17 cellular contexts compared by ENCODE assay signal in genomic region chr19:39193785-39194184, GRCh38. TPM values are rescaled to one million over a fixed set of nuclear protein-coding genes. Genes with fewer than 3 reads are reported as not detected.
A peak's percentile ranks its signal among the peaks of the same experiment; 100 is the strongest.
DNase-seq lines count a peak whose midpoint lies in the region; ATAC-seq and TF ChIP-seq lines count a peak whose summit lies in the region.
"Had no signal": no experiment of that assay in that cellular context is flagged by ENCODE, and none has a peak within 500 bp of the region (broad histone marks: within the 10 kb centered on the region; RNA-seq: fewer than 3 reads in every experiment).

No MANE protein-coding gene starts in this region.

- ATAC-seq in Right ventricle myocardium inferior: peak; percentile 56
- ATAC-seq in esophagus mucosa: peak; percentile 43
- ATAC-seq in mucosa of descending colon: peak; percentile 74
- peak; percentile 72 for ATAC-seq in upper lobe of right lung
- ATAC-seq in GM21825 (IDR thresholded peaks at IDR 0.05; ENCODE audit: unreplicated experiment): no peak

- no peaks in the 10 kb centered on the region for H3K9me3 ChIP-seq in left ventricle myocardium inferior (replicated peaks)
- no peaks in the 10 kb centered on the region for H3K9me3 ChIP-seq in mucosa of descending colon
- H3K9me3 ChIP-seq in upper lobe of right lung: no peaks in the 10 kb centered on the region

- H3K27ac ChIP-seq in left ventricle myocardium inferior (replicated peaks) (no peak overlapping the region), upper lobe of right lung (no peak overlapping the region)
- H3K27ac ChIP-seq: WERI-Rb-1 had no signal

- DNase-seq in Right ventricle myocardium inferior (ENCODE audit: missing footprints) (no peak), left ventricle myocardium inferior (no peak), mucosa of descending colon (no peak), upper lobe of right lung (no peak), T-helper 9 cell (no peak), hypothalamus (lab: John Stamatoyannopoulos, UW) (no peak)
- DNase-seq: amniotic stem cell, naive B cell, NCI-H2081, NCI-H526 treated with DMSO at 0.1 percent for 48 hours, OCI-M1, substantia nigra, WERI-Rb-1 had no signal

- H3K4me1 ChIP-seq in left ventricle myocardium inferior (peaks cover 5% of the 10 kb centered on the region), mucosa of descending colon (ENCODE audit: low read depth) (no peaks in the 10 kb centered on the region), upper lobe of right lung (peaks cover 7% of the 10 kb centered on the region)

- no peaks in the 10 kb centered on the region for H3K36me3 ChIP-seq in left ventricle myocardium inferior
- no peaks in the 10 kb centered on the region for H3K36me3 ChIP-seq in mucosa of descending colon (ENCODE audit: low read depth)
- H3K36me3 ChIP-seq in upper lobe of right lung: no peaks in the 10 kb centered on the region
- H3K36me3 ChIP-seq: WERI-Rb-1 had no signal

- H3K4me3 ChIP-seq in left ventricle myocardium inferior (no peak overlapping the region), mucosa of descending colon (no peak overlapping the region), upper lobe of right lung (no peak overlapping the region)

- H3K27me3 ChIP-seq in left ventricle myocardium inferior (ENCODE audit: low read depth) (peaks cover 97% of the 10 kb centered on the region), upper lobe of right lung (peaks cover 44% of the 10 kb centered on the region)

- intact Hi-C loops in Right ventricle myocardium inferior (cut with DNase I): no loop called here
- intact Hi-C loops in left ventricle myocardium inferior (cut with micrococcal nuclease): no loop called here
- intact Hi-C loops in mucosa of descending colon (cut with DNase I, micrococcal nuclease): no loop called here
- intact Hi-C loops in upper lobe of right lung (cut with DNase I): no loop called here

- no peak for TF ChIP-seq CTCF in left ventricle myocardium inferior (IDR thresholded peaks at IDR 0.05; ENCODE audit: borderline replicate concordance)
- TF ChIP-seq CTCF in mucosa of descending colon (IDR thresholded peaks at IDR 0.05): no peak
- no peak for TF ChIP-seq CTCF in upper lobe of right lung (IDR thresholded peaks at IDR 0.05)

RNA-seq across cellular contexts. Expression of gene NCCRP1, which starts 3.0 kb away (rescaled TPM):
- total RNA-seq in Right ventricle myocardium inferior: not detected
- not detected for total RNA-seq in left ventricle myocardium inferior
- 298 TPM for total RNA-seq in esophagus mucosa
- total RNA-seq in mucosa of descending colon: under 1 TPM in 1 of 3 donors, not detected in 2; 0.14 TPM
- 0.46 TPM for total RNA-seq in upper lobe of right lung
- total RNA-seq: A172, cerebellum had no signal

RNA-seq across cellular contexts. Expression of gene SYCN, which starts 10.3 kb away (rescaled TPM):
- total RNA-seq in Right ventricle myocardium inferior (not detected), left ventricle myocardium inferior (not detected), esophagus mucosa (not detected), mucosa of descending colon (not detected), upper lobe of right lung (not detected)
- total RNA-seq: A172, cerebellum had no signal

RNA-seq across cellular contexts. Expression of gene IFNL3, which starts 51.0 kb away (rescaled TPM):
- total RNA-seq in Right ventricle myocardium inferior (not detected), left ventricle myocardium inferior (not detected), esophagus mucosa (not detected), mucosa of descending colon (not detected), upper lobe of right lung (not detected)
- total RNA-seq: A172, cerebellum had no signal

RNA-seq across cellular contexts. Expression of gene IFNL4, which starts 54.9 kb away (rescaled TPM):
- total RNA-seq in Right ventricle myocardium inferior (not detected), left ventricle myocardium inferior (not detected), esophagus mucosa (not detected), mucosa of descending colon (not detected), upper lobe of right lung (not detected)
- total RNA-seq: A172, cerebellum had no signal

Comparison
In these comparisons a context has a peak if more than half of its experiments do, and no peak if none do; other contexts are left out.
1. RNA of gene NCCRP1, which starts 3.0 kb away (total RNA-seq): 298 TPM in esophagus mucosa (single experiment); 0.46 TPM in upper lobe of right lung (single experiment), 0.14 TPM in mucosa of descending colon, not detected in Right ventricle myocardium inferior (single experiment) and not detected in left ventricle myocardium inferior (single experiment); every median in the first group is over 100 times any median in the second.